In genomic region chrX:119359618-119360382, GRCh38 we compare ENCODE assay signal across 22 cellular contexts. TPM values are rescaled to one million over a fixed set of nuclear protein-coding genes. Genes with fewer than 3 reads are reported as not detected.
"Had no signal": no experiment of that assay in that cellular context is flagged by ENCODE, and none has a peak within 500 bp of the region (broad histone marks: within the 10 kb centered on the region; RNA-seq: fewer than 3 reads in every experiment).

No MANE protein-coding gene starts in this region.

- H3K4me1 Mint-ChIP-seq: naive thymus-derived CD8-positive, alpha-beta T cell; stimulated activated effector memory CD8-positive, alpha-beta T cell treated with anti-CD3 and anti-CD28 coated beads, Interleukin-12 subunit alpha, Interleukin-12 subunit beta, amount 100 ng/mL, for 72 hours had no signal

- H3K27me3 ChIP-seq: esophagus muscularis mucosa, neutrophil, right atrium auricular region, testis, tibial nerve, upper lobe of right lung, vagina had no signal

- ATAC-seq: effector memory CD8-positive, alpha-beta T cell; heart left ventricle; left colon; mucosa of descending colon; naive thymus-derived CD8-positive, alpha-beta T cell; stimulated activated effector memory CD8-positive, alpha-beta T cell treated with anti-CD3 and anti-CD28 coated beads, Interleukin-12 subunit alpha, Interleukin-12 subunit beta, amount 100 ng/mL, for 72 hours; upper lobe of right lung had no signal

- H3K27me3 Mint-ChIP-seq: dendritic cell treated with granulocyte-macrophage colony-stimulating factor and Interleukin-4, amounts not matched to agents 40 ng/mL and 50 ng/mL, for 4 days had no signal

- H3K9me3 ChIP-seq: esophagus muscularis mucosa, heart left ventricle, mucosa of descending colon, neutrophil, right atrium auricular region, testis, tibial nerve, upper lobe of right lung, vagina had no signal

- H3K4me3 ChIP-seq: esophagus muscularis mucosa, heart left ventricle, mucosa of descending colon, right atrium auricular region, testis, tibial nerve, upper lobe of right lung, vagina had no signal

- H3K4me3 Mint-ChIP-seq: dendritic cell treated with granulocyte-macrophage colony-stimulating factor and Interleukin-4, amounts not matched to agents 40 ng/mL and 50 ng/mL, for 4 days; effector memory CD8-positive, alpha-beta T cell; naive thymus-derived CD8-positive, alpha-beta T cell; stimulated activated effector memory CD8-positive, alpha-beta T cell treated with anti-CD3 and anti-CD28 coated beads, Interleukin-12 subunit alpha, Interleukin-12 subunit beta, amount 100 ng/mL, for 72 hours; stimulated activated naive CD8-positive, alpha-beta T cell treated with anti-CD3 and anti-CD28 coated beads, Interleukin-15, Interleukin-2, amounts not matched to agents 100 ng/mL and 50 ng/mL, for 24 hours had no signal

- H3K27ac ChIP-seq: epithelial cell of prostate, esophagus muscularis mucosa, heart left ventricle, neutrophil, right atrium auricular region, testis, tibial nerve, upper lobe of right lung, vagina had no signal

- H3K36me3 ChIP-seq: esophagus muscularis mucosa, heart left ventricle, neutrophil, right atrium auricular region, tibial nerve, upper lobe of right lung, vagina had no signal

- DNase-seq: effector memory CD8-positive, alpha-beta T cell; heart left ventricle; hippocampal formation; left colon; mammary epithelial cell; mucosa of descending colon; naive thymus-derived CD8-positive, alpha-beta T cell; posterior cingulate gyrus; stimulated activated CD4-positive, alpha-beta T cell treated with anti-CD3 and anti-CD28 coated beads, Interleukin-4, amount 100 ng/mL, for 1 hour; stimulated activated CD8-positive, alpha-beta memory T cell treated with anti-CD3 and anti-CD28 coated beads, Interleukin-4, amount 100 ng/mL, for 48 hours; testis; upper lobe of right lung had no signal

- H3K27ac Mint-ChIP-seq: dendritic cell treated with granulocyte-macrophage colony-stimulating factor and Interleukin-4, amounts not matched to agents 40 ng/mL and 50 ng/mL, for 4 days; effector memory CD8-positive, alpha-beta T cell; naive thymus-derived CD8-positive, alpha-beta T cell; stimulated activated effector memory CD8-positive, alpha-beta T cell treated with anti-CD3 and anti-CD28 coated beads, Interleukin-12 subunit alpha, Interleukin-12 subunit beta, amount 100 ng/mL, for 72 hours; stimulated activated naive CD8-positive, alpha-beta T cell treated with anti-CD3 and anti-CD28 coated beads, Interleukin-15, Interleukin-2, amounts not matched to agents 100 ng/mL and 50 ng/mL, for 24 hours had no signal

- H3K36me3 Mint-ChIP-seq: naive thymus-derived CD8-positive, alpha-beta T cell; stimulated activated effector memory CD8-positive, alpha-beta T cell treated with anti-CD3 and anti-CD28 coated beads, Interleukin-12 subunit alpha, Interleukin-12 subunit beta, amount 100 ng/mL, for 72 hours had no signal

- H3K9me3 Mint-ChIP-seq: dendritic cell treated with granulocyte-macrophage colony-stimulating factor and Interleukin-4, amounts not matched to agents 40 ng/mL and 50 ng/mL, for 4 days; effector memory CD8-positive, alpha-beta T cell; naive thymus-derived CD8-positive, alpha-beta T cell; stimulated activated effector memory CD8-positive, alpha-beta T cell treated with anti-CD3 and anti-CD28 coated beads, Interleukin-12 subunit alpha, Interleukin-12 subunit beta, amount 100 ng/mL, for 72 hours; stimulated activated naive CD8-positive, alpha-beta T cell treated with anti-CD3 and anti-CD28 coated beads, Interleukin-15, Interleukin-2, amounts not matched to agents 100 ng/mL and 50 ng/mL, for 24 hours had no signal

- H3K4me1 ChIP-seq: heart left ventricle, right atrium auricular region, testis, tibial nerve, upper lobe of right lung, vagina had no signal

RNA-seq across cellular contexts. Expression of gene SLC25A43, which starts 39.3 kb away (rescaled TPM):
- polyA plus RNA-seq: neural cell had no signal
